In genomic region chr1:174286042-174286441, GRCh38 we compare ENCODE assay signal across 9 cellular contexts.
"Had no signal": no experiment of that assay in that cellular context is flagged by ENCODE, and none has a peak within 500 bp of the region (broad histone marks: within the 10 kb centered on the region; RNA-seq: fewer than 3 reads in every experiment).

No MANE protein-coding gene starts in this region.

- H3K4me1 ChIP-seq: HAP-1 had no signal

- H3K9me3 ChIP-seq: HAP-1 had no signal

- H3K4me3 Mint-ChIP-seq: HFFc6 had no signal

- H3K9ac ChIP-seq: GM23248 had no signal

- ATAC-seq: HCT116 had no signal

- DNase-seq: GM23248, GOT3, H7, HFFc6, IMR-90, KBM-7 had no signal

- H3K4me3 ChIP-seq: GM23248, HAP-1 had no signal

- H3K27ac Mint-ChIP-seq: HFFc6 had no signal

- H3K36me3 ChIP-seq: HAP-1 had no signal

- H3K27ac ChIP-seq: GM23248, HL-60 had no signal

- H2AFZ ChIP-seq: GM23248 had no signal
